ENCODE assay signal across 7 cellular contexts in the genomic region with DNA sequence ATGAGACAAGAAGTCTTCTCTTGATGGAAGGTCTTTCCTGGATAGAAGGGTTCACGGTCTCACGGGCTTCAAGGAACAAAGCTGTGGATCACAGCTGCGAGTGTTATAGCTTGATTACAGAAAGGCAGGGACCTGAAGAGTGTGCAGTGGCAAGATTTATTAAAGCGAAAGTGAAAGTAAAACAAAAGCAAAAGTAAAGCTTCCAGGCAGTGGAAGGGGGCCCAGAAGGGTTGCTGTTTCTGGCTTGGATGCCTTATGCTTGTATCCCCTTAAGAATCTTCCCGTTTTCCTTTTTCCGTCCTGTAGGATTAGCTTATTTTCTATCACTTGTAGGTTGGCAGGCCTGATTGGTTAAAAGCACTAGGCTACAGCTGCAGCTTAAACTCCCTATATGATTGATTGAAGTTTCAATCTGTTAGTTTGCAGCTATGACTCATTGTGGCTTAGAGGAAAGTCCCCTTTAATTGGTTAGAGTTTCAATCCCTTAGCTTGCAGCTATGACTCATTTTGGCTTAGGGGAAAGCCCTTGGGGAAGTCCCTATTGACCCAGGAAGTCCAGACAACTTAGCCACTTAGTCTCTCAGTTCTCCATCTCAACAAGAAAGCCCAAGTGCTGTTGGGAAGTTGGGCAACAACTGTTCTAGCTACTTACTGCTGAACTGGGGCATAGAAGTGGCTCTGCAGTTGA.
DNase-seq lines count a peak whose midpoint lies in the region; ATAC-seq lines count a peak whose summit lies in the region.

No MANE protein-coding gene starts in this region.

- peaks cover 33% of the 10 kb centered on the region for H3K4me1 Mint-ChIP-seq in activated naive CD4-positive, alpha-beta T cell treated with anti-CD3 and anti-CD28 coated beads, Interleukin-2, amount 10 ng/mL, durations not matched to agents 7 days and 5 days

- ATAC-seq in GM21381 (IDR thresholded peaks at IDR 0.05; ENCODE audit: unreplicated experiment), result peak; percentile 67
- no peak for ATAC-seq in GM21529 (IDR thresholded peaks at IDR 0.05; ENCODE audit: unreplicated experiment)
- ATAC-seq in GM19463 (IDR thresholded peaks at IDR 0.05; ENCODE audit: unreplicated experiment), result no peak

- no peaks in the 10 kb centered on the region for H3K36me3 Mint-ChIP-seq in activated naive CD4-positive, alpha-beta T cell treated with anti-CD3 and anti-CD28 coated beads, Interleukin-2, amount 10 ng/mL, durations not matched to agents 7 days and 5 days

- peaks cover 1% of the 10 kb centered on the region for H3K9me3 Mint-ChIP-seq in activated naive CD4-positive, alpha-beta T cell treated with anti-CD3 and anti-CD28 coated beads, Interleukin-2, amount 10 ng/mL, durations not matched to agents 7 days and 5 days

- peaks cover 3% of the 10 kb centered on the region for H3K27me3 Mint-ChIP-seq in activated naive CD4-positive, alpha-beta T cell treated with anti-CD3 and anti-CD28 coated beads, Interleukin-2, amount 10 ng/mL, durations not matched to agents 7 days and 5 days

- peak; percentile 43 for DNase-seq in HS-27A (ENCODE audit: low read depth)
- peak; percentile 41 for DNase-seq in activated naive CD4-positive, alpha-beta T cell treated with anti-CD3 and anti-CD28 coated beads, Interleukin-2, amount 10 ng/mL, durations not matched to agents 7 days and 5 days
- peak; percentile 6 for DNase-seq in stimulated activated CD8-positive, alpha-beta memory T cell treated with anti-CD3 and anti-CD28 coated beads, Interleukin-15, amount 100 ng/mL, for 1 hour (ENCODE audit: low read depth)
- DNase-seq in GM19238 (ENCODE audit: insufficient read length, low spot score), result no peak

- peak overlapping the region; percentile 89 for H3K27ac Mint-ChIP-seq in activated naive CD4-positive, alpha-beta T cell treated with anti-CD3 and anti-CD28 coated beads, Interleukin-2, amount 10 ng/mL, durations not matched to agents 7 days and 5 days

- CTCF ChIA-PET in activated naive CD4-positive, alpha-beta T cell treated with anti-CD3 and anti-CD28 coated beads, Interleukin-2, amount 10 ng/mL, durations not matched to agents 7 days and 5 days (lab: Charles Lee), result interaction anchor here (1.0 to 1.1 kb wide), 2 partner anchors 12 to 590 kb away, joined by 3 to 5 read pairs; no protein-coding TSS in a partner anchor

- peak overlapping the region; percentile 54 for H3K4me3 Mint-ChIP-seq in activated naive CD4-positive, alpha-beta T cell treated with anti-CD3 and anti-CD28 coated beads, Interleukin-2, amount 10 ng/mL, durations not matched to agents 7 days and 5 days
